6 cellular contexts compared by ENCODE assay signal in genomic region chr10:61364619-61365018, GRCh38.
"Had no signal": no experiment of that assay in that cellular context is flagged by ENCODE, and none has a peak within 500 bp of the region (broad histone marks: within the 10 kb centered on the region; RNA-seq: fewer than 3 reads in every experiment).

No MANE protein-coding gene starts in this region.

- FAIRE-seq: H1, H54, HTR-8/SVneo had no signal

- H3K4me2 ChIP-seq: GM23338 had no signal

- ATAC-seq: GM23338 had no signal

- H2AFZ ChIP-seq: GM23338 had no signal

- DNase-seq: H9, HCEC 1CT had no signal

- H3K4me3 ChIP-seq: GM23338 had no signal
